ENCODE assay signal across 26 cellular contexts in genomic region chr1:4306559-4307467, GRCh38.
A peak's percentile ranks its signal among the peaks of the same experiment; 100 is the strongest.
DNase-seq lines count a peak whose midpoint lies in the region; ATAC-seq, FAIRE-seq and TF ChIP-seq lines count a peak whose summit lies in the region.
"Had no signal": no experiment of that assay in that cellular context is flagged by ENCODE, and none has a peak within 500 bp of the region (broad histone marks: within the 10 kb centered on the region; RNA-seq: fewer than 3 reads in every experiment).

No MANE protein-coding gene starts in this region.

- peaks cover under 1% of the 10 kb centered on the region for H3K9me3 ChIP-seq in endodermal cell (ENCODE audit: control insufficient read depth, low read length)
- peaks cover 0 to 4% (median 0%) of the 10 kb centered on the region in 11 donors for H3K9me3 ChIP-seq in heart right ventricle
- H3K9me3 ChIP-seq in kidney (ENCODE audit: control insufficient read depth in 1 of 2, low read length in 2 of 2) = no peaks in the 10 kb centered on the region
- H3K9me3 ChIP-seq in GM23248 (ENCODE audit: low read depth) = no peaks in the 10 kb centered on the region
- H3K9me3 ChIP-seq: Caco-2, MG63 had no signal

- H3K4me1 Mint-ChIP-seq in endodermal cell = no peaks in the 10 kb centered on the region
- H3K4me1 Mint-ChIP-seq: CD4-positive, alpha-beta memory T cell had no signal

- H3K4me3 ChIP-seq in endodermal cell (ENCODE audit: low read length) (no peak overlapping the region), heart right ventricle (no peak overlapping the region), kidney (ENCODE audit: low read length in 2 of 2) (no peak overlapping the region), GM23248 (no peak overlapping the region)
- H3K4me3 ChIP-seq: GM12878, MG63, SJSA1 had no signal

- TF ChIP-seq CTCF in endodermal cell (conservative IDR thresholded peaks at IDR 0.05) (no peak), heart right ventricle (IDR thresholded peaks at IDR 0.05) (no peak), kidney (IDR thresholded peaks at IDR 0.05; ENCODE audit: borderline replicate concordance, extremely low read depth, insufficient read depth) (no peak)

- H3K27ac ChIP-seq in endodermal cell (ENCODE audit: low read depth, low read length) (no peak overlapping the region), heart right ventricle (no peak overlapping the region), kidney (ENCODE audit: low read depth in 2 of 2, low read length in 2 of 2) (no peak overlapping the region), GM23248 (no peak overlapping the region)
- H3K27ac ChIP-seq: SJSA1 had no signal

- H3K36me3 Mint-ChIP-seq in endodermal cell (ENCODE audit: low read depth) = no peaks in the 10 kb centered on the region
- H3K36me3 Mint-ChIP-seq: CD4-positive, alpha-beta memory T cell had no signal

- peak in 6 of 8 donors; percentile 40 to 72 (median 59) for ATAC-seq in heart right ventricle
- ATAC-seq: GM12878 had no signal

- FAIRE-seq in kidney (lab: Jason Lieb, UNC) = no peak
- FAIRE-seq: GM12878, RCC 7860 had no signal

- no peaks in the 10 kb centered on the region for H4K20me1 ChIP-seq in GM23248 (ENCODE audit: insufficient read depth)

- DNase-seq in endodermal cell (peak; percentile 24), heart right ventricle (peak; percentile 7 to 26), kidney (peak; percentile 43), SHP77 treated with DMSO at 0.1 percent for 48 hours (lab: John Stamatoyannopoulos, UW) (no peak), mucosa of gallbladder (ENCODE audit: low spot score) (no peak), GM23248 (no peak), amygdala (lab: John Stamatoyannopoulos, UW) (no peak)
- DNase-seq: C1 segment of cervical spinal cord; Caco-2; CD4-positive, alpha-beta memory T cell; DMS 273 treated with DMSO at 0.1 percent for 48 hours; EL; GDM1; GOT3; IMR-90; KG1; MG63; NCI-H1105 treated with DMSO at 0.1 percent for 48 hours; NCI-H146; NCI-H1930; NCI-H2107; NCI-H524; NCI-H748 treated with DMSO at 0.1 percent for 48 hours had no signal

- no peak overlapping the region for H3K4me2 ChIP-seq in GM23248 (ENCODE audit: unreplicated experiment)

- H2AFZ ChIP-seq in GM23248 = no peak overlapping the region

- no peaks in the 10 kb centered on the region for H3K36me3 ChIP-seq in endodermal cell (ENCODE audit: control insufficient read depth, insufficient read depth, low read length)
- H3K36me3 ChIP-seq in heart right ventricle = no peaks in the 10 kb centered on the region
- H3K36me3 ChIP-seq in kidney (ENCODE audit: control insufficient read depth in 1 of 2, insufficient read depth in 2 of 2, low read length in 2 of 2) = no peaks in the 10 kb centered on the region
- no peaks in the 10 kb centered on the region for H3K36me3 ChIP-seq in GM23248 (ENCODE audit: low read depth)
- H3K36me3 ChIP-seq: MG63, SJSA1 had no signal

- no peaks in the 10 kb centered on the region for H3K4me1 ChIP-seq in endodermal cell (ENCODE audit: control insufficient read depth, insufficient read depth, low read length)
- peaks cover 0 to 6% (median 0%) of the 10 kb centered on the region in 9 donors for H3K4me1 ChIP-seq in heart right ventricle
- H3K4me1 ChIP-seq in kidney (ENCODE audit: control insufficient read depth in 1 of 2, insufficient read depth in 1 of 2, low read depth in 1 of 2, low read length in 2 of 2) = no peaks in the 10 kb centered on the region
- H3K4me1 ChIP-seq in GM23248 (ENCODE audit: insufficient read depth) = no peaks in the 10 kb centered on the region
- H3K4me1 ChIP-seq: Caco-2, SJSA1 had no signal

- peaks cover 5% of the 10 kb centered on the region for H3K27me3 Mint-ChIP-seq in endodermal cell (ENCODE audit: insufficient read depth)

- H3K9me3 Mint-ChIP-seq in endodermal cell = peaks cover 60% of the 10 kb centered on the region

- H3K27me3 ChIP-seq in endodermal cell (ENCODE audit: control insufficient read depth, insufficient read depth, low read length, poor library complexity, severe bottlenecking) (no peaks in the 10 kb centered on the region), heart right ventricle (no peaks in the 10 kb centered on the region), GM23248 (replicated peaks; ENCODE audit: insufficient read depth) (no peaks in the 10 kb centered on the region)
- H3K27me3 ChIP-seq: MG63, SJSA1 had no signal

- WGBS in endodermal cell (ENCODE audit: insufficient coverage in 1 of 2, insufficient read length in 1 of 2), 2 experiments = 91 to 93% methylated on average over 6 to 8 of the region's 8 CpGs
- WGBS in heart right ventricle, 2 donors = 70 to 79% methylated on average over 8 of the region's 8 CpGs
- WGBS in GM23248 (ENCODE audit: low coverage in 1 of 2, low lambda C conversion rate in 2 of 2, missing lambda C conversion rate in 2 of 2), 2 experiments = 30 to 40% methylated on average over 8 of the region's 8 CpGs

- in situ Hi-C loops in GM23248 (cut with MboI) = no loop called here

- H3K4me3 Mint-ChIP-seq in endodermal cell = no peak overlapping the region
- H3K4me3 Mint-ChIP-seq: CD4-positive, alpha-beta memory T cell had no signal

- H3K27ac Mint-ChIP-seq in endodermal cell = no peak overlapping the region
- H3K27ac Mint-ChIP-seq: CD4-positive, alpha-beta memory T cell had no signal

- H3K9ac ChIP-seq in endodermal cell (ENCODE audit: extremely low read depth, low read length, poor library complexity, severe bottlenecking) (no peak overlapping the region), kidney (ENCODE audit: low read length in 2 of 2) (no peak overlapping the region), GM23248 (no peak overlapping the region)

- no peaks in the 10 kb centered on the region for H3F3A ChIP-seq in GM23248 (ENCODE audit: insufficient read depth)

- H3K79me2 ChIP-seq in GM23248 (ENCODE audit: insufficient read depth) = no peaks in the 10 kb centered on the region

- no peaks in the 10 kb centered on the region for H3K9me2 ChIP-seq in GM23248 (ENCODE audit: insufficient read depth)

- intact Hi-C loops in heart right ventricle (cut with DNase I) (no loop called here), kidney (cut with DNase I) (no loop called here)

Comparison
In these comparisons a context has a peak if more than half of its experiments do, and no peak if none do; other contexts are left out.
1. DNase-seq: peak in endodermal cell (single experiment), heart right ventricle (2 of 2) and kidney (single experiment); none in SHP77 treated with DMSO at 0.1 percent for 48 hours (single experiment), mucosa of gallbladder (single experiment), GM23248 (single experiment) and amygdala (0 of 56).